In the genomic region with DNA sequence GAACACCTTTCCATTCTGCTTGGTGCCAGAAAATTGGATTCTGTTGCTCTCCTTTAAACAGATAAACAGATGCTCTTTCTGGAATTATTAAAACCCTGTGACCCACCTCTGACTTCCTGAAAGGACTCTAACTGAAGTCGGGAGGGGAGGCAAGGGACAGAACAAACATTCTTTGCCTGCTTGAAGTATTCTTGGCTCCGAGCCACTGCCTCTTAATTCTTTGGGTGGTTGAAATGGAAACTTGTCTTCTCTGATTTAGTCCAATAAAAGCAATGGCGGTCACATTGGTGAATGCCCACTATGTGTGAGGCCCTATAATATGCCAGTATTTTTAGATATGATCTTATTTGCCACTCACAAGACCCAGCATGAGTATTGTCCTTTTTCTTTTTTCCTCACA, we compare ENCODE assay signal across 14 cellular contexts.
DNase-seq lines count a peak whose midpoint lies in the region; ATAC-seq, FAIRE-seq and TF ChIP-seq lines count a peak whose summit lies in the region.
"Had no signal": no experiment of that assay in that cellular context is flagged by ENCODE, and none has a peak within 500 bp of the region (broad histone marks: within the 10 kb centered on the region; RNA-seq: fewer than 3 reads in every experiment).

No MANE protein-coding gene starts in this region.

- peaks cover 17% of the 10 kb centered on the region for H3K4me1 Mint-ChIP-seq in endodermal cell

- TF ChIP-seq CTCF in PC-3 (conservative IDR thresholded peaks at IDR 0.05; ENCODE audit: low read depth, low read length) (no peak), endodermal cell (conservative IDR thresholded peaks at IDR 0.05) (no peak), retinal pigment epithelial cell (conservative IDR thresholded peaks at IDR 0.05; ENCODE audit: low read depth, low read length) (no peak), D721Med (IDR thresholded peaks at IDR 0.05; ENCODE audit: insufficient read depth, missing control alignments) (no peak)

- POLR2A ChIA-PET in PC-3 (lab: Charles Lee; ENCODE audit: unreplicated experiment) = no interaction called here

- no peak overlapping the region for H2AFZ ChIP-seq in PC-3 (ENCODE audit: low read length)

- H3K27ac ChIP-seq in PC-3 (ENCODE audit: low read length) = no peak overlapping the region
- H3K27ac ChIP-seq in endodermal cell (ENCODE audit: low read depth, low read length) = no peak overlapping the region
- H3K27ac ChIP-seq: HL-60 had no signal

- H3K9me2 ChIP-seq in PC-3 (replicated peaks; ENCODE audit: low read length) = no peaks in the 10 kb centered on the region

- H3K4me2 ChIP-seq in PC-3 (ENCODE audit: low read length) = no peak overlapping the region

- H3K9me3 Mint-ChIP-seq in endodermal cell = no peaks in the 10 kb centered on the region

- H3K27me3 ChIP-seq in PC-3 (ENCODE audit: low read length) (peaks cover 29% of the 10 kb centered on the region; the same call in 1 of the 2 replicates), endodermal cell (ENCODE audit: control insufficient read depth, insufficient read depth, low read length, poor library complexity, severe bottlenecking) (peaks cover 59% of the 10 kb centered on the region)

- H3K36me3 ChIP-seq in PC-3 (ENCODE audit: low read depth, low read length) (no peaks in the 10 kb centered on the region), endodermal cell (ENCODE audit: control insufficient read depth, insufficient read depth, low read length) (no peaks in the 10 kb centered on the region)

- H3K9ac ChIP-seq in PC-3 (ENCODE audit: low read length) = no peak overlapping the region
- no peak overlapping the region for H3K9ac ChIP-seq in endodermal cell (ENCODE audit: extremely low read depth, low read length, poor library complexity, severe bottlenecking)

- WGBS in endodermal cell (ENCODE audit: insufficient coverage in 1 of 2, insufficient read length in 1 of 2), 2 experiments = 80 to 84% methylated on average over 3 of the region's 3 CpGs

- H3K27me3 Mint-ChIP-seq in endodermal cell (ENCODE audit: insufficient read depth) = peaks cover 59% of the 10 kb centered on the region

- H4K20me1 ChIP-seq in PC-3 (ENCODE audit: low read length) = no peaks in the 10 kb centered on the region

- intact Hi-C loops in PC-3 (cut with micrococcal nuclease) = no loop called here

- H3K27ac Mint-ChIP-seq in endodermal cell = no peak overlapping the region

- H3K79me2 ChIP-seq in PC-3 (ENCODE audit: low read length) = no peaks in the 10 kb centered on the region

- no peaks in the 10 kb centered on the region for H3F3A ChIP-seq in PC-3 (ENCODE audit: low read length, unreplicated experiment)

- no TSS peak for BruUV-seq in PC-3 (replicated peaks; lab: Mats Ljungman, UMichigan)

- DNase-seq in DMS79 (lab: John Stamatoyannopoulos, UW) (peak; percentile 20), PC-3 (peak; percentile 20), endodermal cell (peak; percentile 37), retinal pigment epithelial cell (ENCODE audit: low read depth) (peak; percentile 47), NCI-H226 (no peak), D721Med (ENCODE audit: insufficient read length, low spot score) (no peak)
- no peak for DNase-seq in stimulated activated CD4-positive, alpha-beta T cell treated with anti-CD3 and anti-CD28 coated beads, Interleukin-2, amount 100 ng/mL, for 48 hours
- DNase-seq: activated effector memory CD4-positive, alpha-beta T cell treated with anti-CD3 and anti-CD28 coated beads, Interleukin-2, amount 50 U/mL, for 16 hours; DMS53; HCEC 1CT; NCI-H146; NCI-H524 had no signal

- no peak overlapping the region for H3K4me3 ChIP-seq in PC-3 (ENCODE audit: low read length)
- no peak overlapping the region for H3K4me3 ChIP-seq in endodermal cell (ENCODE audit: low read length)
- H3K4me3 ChIP-seq in retinal pigment epithelial cell (ENCODE audit: low read length) = no peak overlapping the region

- H3K4me1 ChIP-seq in PC-3 (ENCODE audit: insufficient read depth, low read length) (peaks cover 10% of the 10 kb centered on the region; the same call in 1 of the 2 replicates), endodermal cell (ENCODE audit: control insufficient read depth, insufficient read depth, low read length) (no peaks in the 10 kb centered on the region)

- no peak for FAIRE-seq in D721Med (lab: Jason Lieb, UNC)

- ATAC-seq in PC-3 (no peak), GM18858 (IDR thresholded peaks at IDR 0.05; ENCODE audit: unreplicated experiment) (no peak)

- no peaks in the 10 kb centered on the region for H3K9me3 ChIP-seq in PC-3 (ENCODE audit: low read length)
- H3K9me3 ChIP-seq in endodermal cell (ENCODE audit: control insufficient read depth, low read length) = no peaks in the 10 kb centered on the region

- CTCF ChIA-PET in PC-3 (lab: Charles Lee) = no interaction called here

- H3K4me3 Mint-ChIP-seq in endodermal cell = no peak overlapping the region

- H3K36me3 Mint-ChIP-seq in endodermal cell (ENCODE audit: low read depth) = no peaks in the 10 kb centered on the region

Comparison
In these comparisons a context has a peak if more than half of its experiments do, and no peak if none do; other contexts are left out.
1. DNase-seq: peak in DMS79 (single experiment), PC-3 (single experiment), endodermal cell (single experiment) and retinal pigment epithelial cell (single experiment); none in NCI-H226 (single experiment), stimulated activated CD4-positive, alpha-beta T cell treated with anti-CD3 and anti-CD28 coated beads, Interleukin-2, amount 100 ng/mL, for 48 hours (0 of 2) and D721Med (single experiment).